Comparison of ENCODE assay signal across 8 cellular contexts in genomic region chr22:30325065-30325720, GRCh38. TPM values are rescaled to one million over a fixed set of nuclear protein-coding genes. Genes with fewer than 3 reads are reported as not detected.
DNase-seq lines count a peak whose midpoint lies in the region; ATAC-seq and TF ChIP-seq lines count a peak whose summit lies in the region.

No MANE protein-coding gene starts in this region.

- H3K27me3 Mint-ChIP-seq in endodermal cell (ENCODE audit: insufficient read depth): no peaks in the 10 kb centered on the region
- H3K27me3 Mint-ChIP-seq in naive B cell: no peaks in the 10 kb centered on the region

- ATAC-seq in Panc1 (0 out of 2 replicates have a peak, but pooled peaks have one; percentile 27), naive B cell (ENCODE audit: low read depth in 2 of 2) (no peak), GM18517 (IDR thresholded peaks at IDR 0.05; ENCODE audit: unreplicated experiment) (no peak), HG02588 (IDR thresholded peaks at IDR 0.05; ENCODE audit: unreplicated experiment) (no peak), HG02840 (IDR thresholded peaks at IDR 0.05; ENCODE audit: low FRiP score, unreplicated experiment) (no peak)

- H3K27ac ChIP-seq in Panc1 (ENCODE audit: low read length): peak overlapping the region; percentile 61; the same call in 1 of the 2 replicates
- H3K27ac ChIP-seq in endodermal cell (ENCODE audit: low read depth, low read length): no peak overlapping the region

- intact Hi-C loops in Panc1 (cut with micrococcal nuclease; ENCODE audit: unreplicated experiment): no loop called here

- peak overlapping the region; percentile 66 for H3K4me3 Mint-ChIP-seq in endodermal cell
- H3K4me3 Mint-ChIP-seq in naive B cell: peak overlapping the region; percentile 86 to 95 (median 89)

- WGBS in endodermal cell (ENCODE audit: insufficient coverage in 1 of 2, insufficient read length in 1 of 2), 2 experiments: 75 to 84% methylated on average over 5 of the region's 5 CpGs

- peaks cover 26% of the 10 kb centered on the region for H3K4me1 Mint-ChIP-seq in endodermal cell
- H3K4me1 Mint-ChIP-seq in naive B cell: peaks cover 39 to 67% (median 67%) of the 10 kb centered on the region in 3 donors

- H3K9me3 Mint-ChIP-seq in endodermal cell (no peaks in the 10 kb centered on the region), naive B cell (no peaks in the 10 kb centered on the region)

- H3K36me3 Mint-ChIP-seq in endodermal cell (ENCODE audit: low read depth): peaks cover 3% of the 10 kb centered on the region
- peaks cover under 1 to 3% of the 10 kb centered on the region in 2 donors for H3K36me3 Mint-ChIP-seq in naive B cell

- TF ChIP-seq CTCF in Panc1 (IDR thresholded peaks at IDR 0.05): no peak
- TF ChIP-seq CTCF in endodermal cell (conservative IDR thresholded peaks at IDR 0.05): no peak
- no peak for TF ChIP-seq CTCF in GM13977 (IDR thresholded peaks at IDR 0.05; ENCODE audit: extremely low read depth, insufficient read depth, missing control alignments)

- DNase-seq in EL (peak; percentile 95), Panc1 (ENCODE audit: low read depth, low spot score) (no peak), endodermal cell (peak; percentile 61), naive B cell (no peak), GM13977 (ENCODE audit: low spot score) (no peak)

- H3K27ac Mint-ChIP-seq in endodermal cell (peak overlapping the region; percentile 52), naive B cell (peak overlapping the region in 5 of 6 donors; percentile 59 to 85 (median 70))

- H3K4me1 ChIP-seq in Panc1 (ENCODE audit: control insufficient read depth, insufficient read depth, low read length) (peaks cover 16% of the 10 kb centered on the region), endodermal cell (ENCODE audit: control insufficient read depth, insufficient read depth, low read length) (peaks cover 7% of the 10 kb centered on the region)

- POLR2A ChIA-PET in Panc1 (lab: Charles Lee): interaction anchor here (0.6 kb wide), 1 partner anchor 408 kb away, joined by 3 read pairs; no protein-coding TSS in a partner anchor

- H3K27me3 ChIP-seq in Panc1 (ENCODE audit: control insufficient read depth, insufficient read depth, low read length): no peaks in the 10 kb centered on the region
- H3K27me3 ChIP-seq in endodermal cell (ENCODE audit: control insufficient read depth, insufficient read depth, low read length, poor library complexity, severe bottlenecking): no peaks in the 10 kb centered on the region

- in situ Hi-C loops in Panc1 (cut with HindIII; ENCODE audit: low pct_unique_long_range_greater_than_20kb, low sequenced_read_pairs) (no loop called here), GM13977 (cut with MboI; ENCODE audit: low pct_unique_long_range_greater_than_20kb, low sequenced_read_pairs, unreplicated experiment) (no loop called here)

- CTCF ChIA-PET in Panc1 (lab: Charles Lee): interaction anchor here (1.4 kb wide), 1 partner anchor 37 kb away, joined by 5 read pairs; no protein-coding TSS in a partner anchor

- H3K9me3 ChIP-seq in Panc1 (ENCODE audit: control insufficient read depth, insufficient read depth, low read depth, low read length) (no peaks in the 10 kb centered on the region), endodermal cell (ENCODE audit: control insufficient read depth, low read length) (no peaks in the 10 kb centered on the region)

- H3K4me3 ChIP-seq in Panc1 (ENCODE audit: low read depth in 2 of 2, low read length in 2 of 2): peak overlapping the region; percentile 60 to 61
- peak overlapping the region; percentile 81 for H3K4me3 ChIP-seq in endodermal cell (ENCODE audit: low read length)

- BruUV-seq in Panc1 (replicated peaks; lab: Mats Ljungman, UMichigan): no TSS peak

- no peak overlapping the region for H3K9ac ChIP-seq in endodermal cell (ENCODE audit: extremely low read depth, low read length, poor library complexity, severe bottlenecking)

- H3K36me3 ChIP-seq in Panc1 (ENCODE audit: control insufficient read depth, insufficient read depth, low read length): no peaks in the 10 kb centered on the region; the same call in 1 of the 2 replicates
- H3K36me3 ChIP-seq in endodermal cell (ENCODE audit: control insufficient read depth, insufficient read depth, low read length): peaks cover 3% of the 10 kb centered on the region

RNA-seq across cellular contexts. Expression of gene TBC1D10A, which starts 1.5 kb away (rescaled TPM):
- total RNA-seq in Panc1 (2021; ENCODE audit: unreplicated experiment) (14.9 TPM), endodermal cell (10 to 100 TPM; 12.1 to 13.7 TPM)
- 12.6 TPM for polyA plus RNA-seq in Panc1 (2012; ENCODE audit: insufficient read length)
- polyA plus RNA-seq in endodermal cell (2013, experiment 1 of 2): 7.3 TPM
- 6.9 TPM for polyA plus RNA-seq in endodermal cell (2013, experiment 2 of 2)
- polyA plus RNA-seq in naive B cell (ENCODE audit: low read depth in 6 of 6): 10 to 100 TPM; 39.9 to 54.0 (median 40.7) TPM

RNA-seq across cellular contexts. Expression of gene SF3A1, which starts 31.5 kb away (rescaled TPM):
- 176 TPM for total RNA-seq in Panc1 (2021; ENCODE audit: unreplicated experiment)
- polyA plus RNA-seq in Panc1 (2012; ENCODE audit: insufficient read length): 217 TPM
- 100 to 1,000 TPM; 191 to 195 TPM for total RNA-seq in endodermal cell
- polyA plus RNA-seq in endodermal cell (2013, experiment 1 of 2): 147 TPM
- polyA plus RNA-seq in endodermal cell (2013, experiment 2 of 2): 128 TPM
- 100 to 1,000 TPM in 1 of 6 donors, 10 to 100 TPM in 5; 34.1 to 110 (median 80.3) TPM for polyA plus RNA-seq in naive B cell (ENCODE audit: low read depth in 6 of 6)

RNA-seq across cellular contexts. Expression of gene CCDC157, which starts 31.6 kb away (rescaled TPM):
- 2.1 TPM for total RNA-seq in Panc1 (2021; ENCODE audit: unreplicated experiment)
- 3.0 TPM for polyA plus RNA-seq in Panc1 (2012; ENCODE audit: insufficient read length)
- 1 to 10 TPM; 6.1 to 7.2 TPM for total RNA-seq in endodermal cell
- 6.6 TPM for polyA plus RNA-seq in endodermal cell (2013, experiment 1 of 2)
- polyA plus RNA-seq in endodermal cell (2013, experiment 2 of 2): 4.5 TPM
- 1 to 10 TPM in 3 of 6 donors, under 1 TPM in 2, not detected in 1; 0.47 to 2.6 (median 1.6) TPM for polyA plus RNA-seq in naive B cell (ENCODE audit: low read depth in 6 of 6)

RNA-seq across cellular contexts. Expression of gene CASTOR1, which starts 35.9 kb away (rescaled TPM):
- total RNA-seq in Panc1 (2021; ENCODE audit: unreplicated experiment): 6.7 TPM
- 16.2 TPM for polyA plus RNA-seq in Panc1 (2012; ENCODE audit: insufficient read length)
- total RNA-seq in endodermal cell: 10 to 100 TPM; 19.2 to 19.5 TPM
- polyA plus RNA-seq in endodermal cell (2013, experiment 1 of 2): 8.4 TPM
- polyA plus RNA-seq in endodermal cell (2013, experiment 2 of 2): 10.1 TPM
- 10 to 100 TPM in 5 of 6 donors, not detected in 1; 11.0 to 18.5 (median 14.7) TPM for polyA plus RNA-seq in naive B cell (ENCODE audit: low read depth in 6 of 6)

RNA-seq across cellular contexts. Expression of gene OSM, which starts 58.5 kb away (rescaled TPM):
- total RNA-seq in Panc1 (2021; ENCODE audit: unreplicated experiment) (not detected), endodermal cell (not detected)
- polyA plus RNA-seq in Panc1 (2012; ENCODE audit: insufficient read length): not detected
- polyA plus RNA-seq in endodermal cell (2013, experiment 1 of 2): not detected
- polyA plus RNA-seq in endodermal cell (2013, experiment 2 of 2): not detected
- polyA plus RNA-seq in naive B cell (ENCODE audit: low read depth in 6 of 6): 1 to 10 TPM in 5 of 6 donors, under 1 TPM in 1; 0.66 to 4.7 (median 1.3) TPM

Comparison
In these comparisons a context has a peak if more than half of its experiments do, and no peak if none do; other contexts are left out.
1. DNase-seq: peak in EL (single experiment) and endodermal cell (single experiment); none in Panc1 (single experiment), naive B cell (single experiment) and GM13977 (single experiment).